ENCODE assay signal across 8 cellular contexts in the genomic region with DNA sequence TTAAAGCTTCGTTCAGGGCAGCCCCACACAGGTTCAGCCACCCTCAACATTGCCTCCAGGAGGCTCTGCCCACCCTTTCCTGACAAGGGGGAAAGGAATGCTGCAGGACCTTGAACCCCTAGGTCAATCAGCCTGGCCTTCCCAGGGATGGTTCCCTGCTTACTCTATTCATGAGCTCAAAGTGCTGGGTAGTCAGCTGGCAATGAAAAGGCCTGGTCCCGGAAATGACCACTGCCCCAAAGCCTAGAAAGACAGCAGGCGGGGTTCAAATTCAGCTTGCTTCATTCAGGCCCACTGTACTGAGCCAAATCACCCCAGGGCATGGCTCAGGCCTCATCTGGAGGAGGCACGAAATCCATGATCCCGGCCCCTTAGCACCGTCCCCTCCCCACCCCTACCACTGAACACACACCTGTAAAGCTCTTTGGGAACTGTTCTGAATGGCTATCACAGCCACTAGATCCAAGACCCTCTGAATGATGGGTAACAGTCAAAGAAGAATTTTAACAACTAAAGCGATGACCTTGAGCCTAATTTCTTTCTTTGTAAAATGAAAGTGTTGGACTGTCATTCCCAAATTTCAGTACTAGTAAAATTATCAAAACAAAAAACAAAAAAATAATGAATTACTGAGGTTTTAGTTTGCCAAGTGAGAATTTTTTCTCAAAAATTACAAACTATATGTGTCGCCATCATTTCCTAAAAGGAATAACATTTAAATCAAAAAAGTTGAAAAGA. TPM values are rescaled to one million over a fixed set of nuclear protein-coding genes. Genes with fewer than 3 reads are reported as not detected.
DNase-seq lines count a peak whose midpoint lies in the region; ATAC-seq, FAIRE-seq and TF ChIP-seq lines count a peak whose summit lies in the region.

No MANE protein-coding gene starts in this region.

- H3K79me2 ChIP-seq in PC-3 (ENCODE audit: low read length): peaks cover 57% of the 10 kb centered on the region
- peaks cover 0 to 40% of the 10 kb centered on the region in 2 experiments; a peak in 3 of 4 replicates for H3K79me2 ChIP-seq in H1 (ENCODE audit: control insufficient read depth in 1 of 2, insufficient read depth in 2 of 2, low read length in 2 of 2)

- TF ChIP-seq RAD21 in H1 (IDR thresholded peaks at IDR 0.05 in 1 of 2, conservative IDR thresholded peaks at IDR 0.05 in 1 of 2; ENCODE audit: low read depth in 2 of 2, low read length in 2 of 2): no peak

- TSS peak; percentile 66 for BruUV-seq in PC-3 (replicated peaks; lab: Mats Ljungman, UMichigan)

- no peak overlapping the region for H2BK20ac ChIP-seq in H1 (ENCODE audit: low read length)

- no peaks in the 10 kb centered on the region for H3F3A ChIP-seq in PC-3 (ENCODE audit: low read length, unreplicated experiment)

- no peaks in the 10 kb centered on the region for H3K9me2 ChIP-seq in PC-3 (replicated peaks; ENCODE audit: low read length)

- TF ChIP-seq CTCF in PC-3 (conservative IDR thresholded peaks at IDR 0.05; ENCODE audit: low read depth, low read length): no peak
- TF ChIP-seq CTCF in H1 (IDR thresholded peaks at IDR 0.05; ENCODE audit: control extremely low read depth in 1 of 3, insufficient read depth in 1 of 3, low read depth in 1 of 3, low read length in 3 of 3): no peak

- H3K4me1 ChIP-seq in PC-3 (ENCODE audit: insufficient read depth, low read length): peaks cover 26% of the 10 kb centered on the region
- peaks cover 1 to 16% (median 10%) of the 10 kb centered on the region in 4 experiments; a peak in 6 of 7 replicates for H3K4me1 ChIP-seq in H1 (replicated peaks in 1 of 4; ENCODE audit: control insufficient read depth in 3 of 4, insufficient read depth in 4 of 4, low read length in 3 of 4)
- peaks cover 12 to 24% of the 10 kb centered on the region in 2 donors for H3K4me1 ChIP-seq in mucosa of rectum (ENCODE audit: control insufficient read depth in 2 of 2, insufficient read depth in 2 of 2, low read length in 2 of 2)

- no peak for TF ChIP-seq EP300 in H1 (IDR thresholded peaks at IDR 0.05; ENCODE audit: borderline replicate concordance in 1 of 2, low read depth in 2 of 2, low read length in 2 of 2)

- TF ChIP-seq POLR2A in H1 (IDR thresholded peaks at IDR 0.05; ENCODE audit: control extremely low read depth in 1 of 2, low read depth in 2 of 2, low read length in 2 of 2): no peak
- no peak for TF ChIP-seq POLR2A in GM12891 (IDR thresholded peaks at IDR 0.05; ENCODE audit: low read depth, low read length)

- no peak overlapping the region for H4K8ac ChIP-seq in H1 (ENCODE audit: extremely low read depth, insufficient read depth, low read length)

- H2BK120ac ChIP-seq in H1 (replicated peaks; ENCODE audit: low read depth, low read length): no peak overlapping the region

- H3K14ac ChIP-seq in H1 (ENCODE audit: insufficient read length): no peak overlapping the region

- H3K9ac ChIP-seq in PC-3 (ENCODE audit: low read length) (peak overlapping the region; percentile 87), H1 (replicated peaks in 1 of 4; ENCODE audit: extremely low read depth in 1 of 4, low read depth in 3 of 4, low read length in 3 of 4) (no peak overlapping the region), mucosa of rectum (ENCODE audit: low read depth in 1 of 2, low read length in 2 of 2) (peak overlapping the region; percentile 90)

- H3K4me2 ChIP-seq in PC-3 (ENCODE audit: low read length) (peak overlapping the region; percentile 91), H1 (ENCODE audit: insufficient read depth in 1 of 2, low read depth in 2 of 2, low read length in 2 of 2) (peak overlapping the region; percentile 84 to 95)

- no peak overlapping the region for H3K18ac ChIP-seq in H1 (ENCODE audit: extremely low read depth, low read length)

- H3K56ac ChIP-seq in H1 (replicated peaks; ENCODE audit: insufficient read length, low read depth, low read length): no peak overlapping the region

- ATAC-seq in PC-3 (peak; percentile 45), GM21825 (IDR thresholded peaks at IDR 0.05; ENCODE audit: unreplicated experiment) (no peak)

- H4K5ac ChIP-seq in H1 (ENCODE audit: insufficient read length, low read depth, low read length): no peak overlapping the region

- intact Hi-C loops in PC-3 (cut with micrococcal nuclease): loop anchor here (2.0 kb wide), 1 partner anchor 33 kb away; no protein-coding TSS in a partner anchor

- H2AFZ ChIP-seq in PC-3 (ENCODE audit: low read length) (peak overlapping the region; percentile 69; the same call in 1 of the 2 replicates), H1 (ENCODE audit: low read length) (no peak overlapping the region)

- no peak overlapping the region for H2AK5ac ChIP-seq in H1 (ENCODE audit: low read depth, low read length)

- 46% methylated on average over 8 of the region's 8 CpGs; no CpG with 5 or more reads in 1 of the 2 experiments for WGBS in H1 (ENCODE audit: extremely low coverage in 1 of 2, insufficient coverage in 1 of 2, insufficient read length in 1 of 2, insufficient replicate concordance in 2 of 2, low coverage in 1 of 2, low lambda C conversion rate in 2 of 2, missing lambda C conversion rate in 1 of 2), 2 experiments

- H4K20me1 ChIP-seq in PC-3 (ENCODE audit: low read length) (peaks cover 12% of the 10 kb centered on the region; the same call in 1 of the 2 replicates), H1 (replicated peaks in 1 of 2; ENCODE audit: control insufficient read depth in 1 of 2, insufficient read depth in 2 of 2, low read length in 2 of 2) (peaks cover 2 to 9% of the 10 kb centered on the region in 2 experiments)

- peaks cover 4% of the 10 kb centered on the region; the same call in 1 of the 2 replicates for H3K23me2 ChIP-seq in H1 (ENCODE audit: low read depth, low read length)

- POLR2A ChIA-PET in PC-3 (lab: Charles Lee; ENCODE audit: unreplicated experiment): interaction anchor here (0.5 to 0.6 kb wide), 2 partner anchors 33 to 412 kb away, joined by 3 to 5 read pairs; no protein-coding TSS in a partner anchor
- POLR2A ChIA-PET in H1 (lab: Charles Lee; ENCODE audit: partially characterized antibody): interaction anchor here (0.6 to 2.5 kb wide), 9 partner anchors 10 to 148 kb away, joined by 3 to 13 read pairs (median 4); partner anchors contain the start of gene MRPS24

- H3K27me3 ChIP-seq in PC-3 (ENCODE audit: low read length): no peaks in the 10 kb centered on the region
- H3K27me3 ChIP-seq in H1 (replicated peaks in 1 of 4; ENCODE audit: control insufficient read depth in 3 of 4, extremely low read depth in 1 of 4, insufficient read depth in 3 of 4, low read length in 3 of 4): no peaks in the 10 kb centered on the region
- no peaks in the 10 kb centered on the region for H3K27me3 ChIP-seq in mucosa of rectum (ENCODE audit: control insufficient read depth in 2 of 2, insufficient read depth in 2 of 2, low read length in 2 of 2)

- DNase-seq in ELF-1 (ENCODE audit: low read depth, low spot score) (peak; percentile 60), PC-3 (peak; percentile 63), H1 (ENCODE audit: low read depth in 1 of 2, low spot score in 2 of 2) (no peak), GM12891 (ENCODE audit: insufficient read length, low spot score) (no peak)
- DNase-seq in stimulated activated CD4-positive, alpha-beta T cell treated with anti-CD3 and anti-CD28 coated beads, Interleukin-4, amount 100 ng/mL, for 4 hours: no peak
- no peak for DNase-seq in activated CD4-positive, CD25-positive, alpha-beta regulatory T cell treated with anti-CD3 and anti-CD28 coated beads, Interleukin-2, amount 50 U/mL, for 72 hours

- no peaks in the 10 kb centered on the region for H3K9me3 ChIP-seq in PC-3 (ENCODE audit: low read length)
- H3K9me3 ChIP-seq in H1 (ENCODE audit: insufficient read depth in 2 of 2, low read depth in 1 of 2, low read length in 1 of 2): no peaks in the 10 kb centered on the region
- H3K9me3 ChIP-seq in mucosa of rectum (ENCODE audit: control insufficient read depth in 2 of 2, low read length in 2 of 2): no peaks in the 10 kb centered on the region

- H3K36me3 ChIP-seq in PC-3 (ENCODE audit: low read depth, low read length): no peaks in the 10 kb centered on the region
- H3K36me3 ChIP-seq in H1 (ENCODE audit: control insufficient read depth in 2 of 4, insufficient read depth in 4 of 4, low read length in 3 of 4): no peaks in the 10 kb centered on the region
- peaks cover 2 to 3% of the 10 kb centered on the region in 2 donors for H3K36me3 ChIP-seq in mucosa of rectum (ENCODE audit: control insufficient read depth in 2 of 2, insufficient read depth in 2 of 2, low read length in 2 of 2)

- peaks cover 4% of the 10 kb centered on the region; the same call in 1 of the 2 replicates for H3K79me1 ChIP-seq in H1 (ENCODE audit: low read depth, low read length)

- no peak overlapping the region for H3K23ac ChIP-seq in H1 (ENCODE audit: insufficient read length)

- H3K4ac ChIP-seq in H1 (replicated peaks; ENCODE audit: insufficient read length, low read depth, low read length): no peak overlapping the region

- peak overlapping the region; percentile 76 for H3K4me3 ChIP-seq in PC-3 (ENCODE audit: low read length)
- H3K4me3 ChIP-seq in H1 (ENCODE audit: extremely low read depth in 1 of 4, insufficient read depth in 2 of 4, low read depth in 3 of 4, low read length in 4 of 4): peak overlapping the region; percentile 46 to 83 (median 64)
- H3K4me3 ChIP-seq in mucosa of rectum (ENCODE audit: low read length in 2 of 2): peak overlapping the region; percentile 88 to 91

- FAIRE-seq in H1 (lab: Jason Lieb, UNC) (no peak), GM12891 (lab: Jason Lieb, UNC) (no peak)

- H3K27ac ChIP-seq in PC-3 (ENCODE audit: low read length): peak overlapping the region; percentile 50
- H3K27ac ChIP-seq in H1 (ENCODE audit: low read depth, low read length): no peak overlapping the region
- peak overlapping the region; percentile 84 to 88 for H3K27ac ChIP-seq in mucosa of rectum (ENCODE audit: low read depth in 2 of 2, low read length in 2 of 2)

- H2BK12ac ChIP-seq in H1 (ENCODE audit: low read depth, low read length): no peak overlapping the region

- H2BK5ac ChIP-seq in H1 (ENCODE audit: low read depth, low read length): no peak overlapping the region

- no peak overlapping the region for H4K91ac ChIP-seq in H1 (replicated peaks; ENCODE audit: insufficient read length, low read length)

- H2BK15ac ChIP-seq in H1 (ENCODE audit: low read length): no peak overlapping the region

- CTCF ChIA-PET in PC-3 (lab: Charles Lee) (interaction anchor here (0.6 to 1.1 kb wide), 3 partner anchors 36 to 225 kb away, joined by 3 read pairs; partner anchors contain the start of gene MRPS24), H1 (lab: Charles Lee; ENCODE audit: partially characterized antibody) (interaction anchor here (0.7 to 1.6 kb wide), 5 partner anchors 10 to 298 kb away, joined by 3 to 4 read pairs (median 3); no protein-coding TSS in a partner anchor)

RNA-seq across cellular contexts. Expression of gene URGCP, which starts 1.0 kb away (rescaled TPM):
- total RNA-seq in PC-3 (2014; rRNA removed): 29.8 and 33.2 TPM in 2 replicates
- total RNA-seq in H1 (2021; fragmentation: NEBNext Ultra II Directional; extraction: Animal tissue kit (Norgen Biotek cat#: 25700)): 18.2 and 18.7 TPM in 2 replicates
- 9.0 and 10.7 TPM in 2 replicates for polyA plus RNA-seq in H1 (2011; rRNA removed)
- 9.4 TPM for polyA plus RNA-seq in H1 (2011; cell fraction: cytosol; rRNA removed)
- polyA plus RNA-seq in H1 (2011; cell fraction: nucleus; rRNA removed): 16.0 TPM
- 14.3 to 15.5 TPM (median 15.1 TPM) in 4 replicates for polyA plus RNA-seq in H1 (2012, experiment 1 of 2)
- 9.6 TPM for polyA plus RNA-seq in H1 (2012, experiment 2 of 2)
- 11.5 TPM for polyA plus RNA-seq in H1 (2013, experiment 1 of 2)
- 9.7 TPM for polyA plus RNA-seq in H1 (2013, experiment 2 of 2)
- polyA minus RNA-seq in H1 (2011; rRNA and poly(A)+ RNA removed): 16.8 and 18.2 TPM in 2 replicates
- 10.1 TPM for polyA minus RNA-seq in H1 (2011; cell fraction: cytosol; rRNA and poly(A)+ RNA removed)
- polyA minus RNA-seq in H1 (2011; cell fraction: nucleus; rRNA and poly(A)+ RNA removed): 7.2 TPM
- 9.0 TPM for polyA plus RNA-seq in GM12891 (2012; ENCODE audit: low read depth, missing spikeins)

RNA-seq across cellular contexts. Expression of gene UBE2D4, which starts 20.9 kb away (rescaled TPM):
- total RNA-seq in PC-3 (2014; rRNA removed): 11.8 and 17.7 TPM in 2 replicates
- total RNA-seq in H1 (2021; fragmentation: NEBNext Ultra II Directional; extraction: Animal tissue kit (Norgen Biotek cat#: 25700)): 3.4 and 5.2 TPM in 2 replicates
- polyA plus RNA-seq in H1 (2011; rRNA removed): 8.8 and 9.4 TPM in 2 replicates
- 6.0 TPM for polyA plus RNA-seq in H1 (2011; cell fraction: cytosol; rRNA removed)
- 7.2 TPM for polyA plus RNA-seq in H1 (2011; cell fraction: nucleus; rRNA removed)
- polyA plus RNA-seq in H1 (2012, experiment 1 of 2): 2.9 to 5.4 TPM (median 3.9 TPM) in 4 replicates
- polyA plus RNA-seq in H1 (2012, experiment 2 of 2): 2.9 TPM
- 3.8 TPM for polyA plus RNA-seq in H1 (2013, experiment 1 of 2)
- 3.4 TPM for polyA plus RNA-seq in H1 (2013, experiment 2 of 2)
- polyA minus RNA-seq in H1 (2011; rRNA and poly(A)+ RNA removed): 9.8 and 14.7 TPM in 2 replicates
- 2.8 TPM for polyA minus RNA-seq in H1 (2011; cell fraction: cytosol; rRNA and poly(A)+ RNA removed)
- polyA minus RNA-seq in H1 (2011; cell fraction: nucleus; rRNA and poly(A)+ RNA removed): 4.4 TPM
- polyA plus RNA-seq in GM12891 (2012; ENCODE audit: low read depth, missing spikeins): 6.5 TPM

RNA-seq across cellular contexts. Expression of gene MRPS24, which starts 36.1 kb away (rescaled TPM):
- 199 and 200 TPM in 2 replicates for total RNA-seq in PC-3 (2014; rRNA removed)
- total RNA-seq in H1 (2021; fragmentation: NEBNext Ultra II Directional; extraction: Animal tissue kit (Norgen Biotek cat#: 25700)): 132 and 133 TPM in 2 replicates
- 347 and 410 TPM in 2 replicates for polyA plus RNA-seq in H1 (2011; rRNA removed)
- 302 TPM for polyA plus RNA-seq in H1 (2011; cell fraction: cytosol; rRNA removed)
- polyA plus RNA-seq in H1 (2011; cell fraction: nucleus; rRNA removed): 205 TPM
- polyA plus RNA-seq in H1 (2012, experiment 1 of 2): 187 to 195 TPM (median 188 TPM) in 4 replicates
- 311 TPM for polyA plus RNA-seq in H1 (2012, experiment 2 of 2)
- 179 TPM for polyA plus RNA-seq in H1 (2013, experiment 1 of 2)
- 187 TPM for polyA plus RNA-seq in H1 (2013, experiment 2 of 2)
- 62.7 and 63.9 TPM in 2 replicates for polyA minus RNA-seq in H1 (2011; rRNA and poly(A)+ RNA removed)
- 93.6 TPM for polyA minus RNA-seq in H1 (2011; cell fraction: cytosol; rRNA and poly(A)+ RNA removed)
- polyA minus RNA-seq in H1 (2011; cell fraction: nucleus; rRNA and poly(A)+ RNA removed): 68.7 TPM
- 101 TPM for polyA plus RNA-seq in GM12891 (2012; ENCODE audit: low read depth, missing spikeins)

Comparison
In these comparisons a context has a peak if more than half of its experiments do, and no peak if none do; other contexts are left out.
1. DNase-seq: peak in ELF-1 (single experiment) and PC-3 (single experiment); none in H1 (0 of 2), GM12891 (single experiment), stimulated activated CD4-positive, alpha-beta T cell treated with anti-CD3 and anti-CD28 coated beads, Interleukin-4, amount 100 ng/mL, for 4 hours (0 of 2) and activated CD4-positive, CD25-positive, alpha-beta regulatory T cell treated with anti-CD3 and anti-CD28 coated beads, Interleukin-2, amount 50 U/mL, for 72 hours (single experiment).
2. H3K9ac ChIP-seq: peak in PC-3 (single experiment) and mucosa of rectum (2 of 2); none in H1 (0 of 4).
3. Peak in every context shown above with its lines, with median percentiles within 50 percentile points of each other: H3K4me3 ChIP-seq.